In the genomic region with DNA sequence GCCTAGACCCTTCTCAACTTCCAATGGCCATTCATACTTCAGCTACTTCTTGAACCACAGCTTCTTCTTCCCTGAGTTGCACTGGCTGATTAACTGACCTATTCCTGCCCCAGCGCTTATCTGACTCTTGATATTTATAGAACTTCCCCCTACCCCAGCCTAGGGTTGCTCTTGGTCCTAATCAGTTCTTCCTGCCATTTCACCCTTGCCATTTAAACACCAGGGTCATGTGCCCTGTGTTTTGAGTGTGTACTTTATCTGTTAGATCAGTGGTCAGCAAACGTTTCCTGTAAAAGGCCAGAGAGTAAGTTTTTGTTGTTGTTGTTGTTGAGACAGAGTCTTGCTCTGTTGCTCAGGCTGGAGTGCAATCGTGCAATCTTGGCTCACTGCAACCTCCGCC, we compare ENCODE assay signal across 24 cellular contexts.
"Had no signal": no experiment of that assay in that cellular context is flagged by ENCODE, and none has a peak within 500 bp of the region (broad histone marks: within the 10 kb centered on the region; RNA-seq: fewer than 3 reads in every experiment).

No MANE protein-coding gene starts in this region.

- H3K9me3 ChIP-seq: colonic mucosa, esophagus squamous epithelium, gastroesophageal sphincter, left ventricle myocardium inferior, neutrophil, psoas muscle, right lobe of liver, testis, transverse colon had no signal

- H3K4me1 ChIP-seq: colonic mucosa, gastroesophageal sphincter, left ventricle myocardium inferior, psoas muscle, testis, transverse colon had no signal

- H3K4me3 ChIP-seq: colonic mucosa, esophagus squamous epithelium, gastroesophageal sphincter, left ventricle myocardium inferior, lung, psoas muscle, right lobe of liver, testis, transverse colon had no signal

- H3K9me3 Mint-ChIP-seq: immature natural killer cell; nephron; stimulated activated effector memory CD8-positive, alpha-beta T cell treated with anti-CD3 and anti-CD28 coated beads, Interleukin-12 subunit alpha, Interleukin-12 subunit beta, amount 100 ng/mL, for 72 hours; stimulated activated naive CD8-positive, alpha-beta T cell treated with anti-CD3 and anti-CD28 coated beads, Interleukin-15, Interleukin-2, amounts not matched to agents 100 ng/mL and 50 ng/mL, for 24 hours had no signal

- H3K36me3 ChIP-seq: colonic mucosa, esophagus squamous epithelium, gastroesophageal sphincter, left ventricle myocardium inferior, neutrophil, right lobe of liver, transverse colon had no signal

- H3K27me3 ChIP-seq: colonic mucosa, esophagus squamous epithelium, gastroesophageal sphincter, neutrophil, right lobe of liver, testis, transverse colon had no signal

- H3K27me3 Mint-ChIP-seq: stimulated activated naive CD8-positive, alpha-beta T cell treated with anti-CD3 and anti-CD28 coated beads, Interleukin-15, Interleukin-2, amounts not matched to agents 100 ng/mL and 50 ng/mL, for 24 hours had no signal

- H3K27ac ChIP-seq: colonic mucosa, esophagus squamous epithelium, gastroesophageal sphincter, left ventricle myocardium inferior, neutrophil, psoas muscle, right lobe of liver, testis, transverse colon had no signal

- H3K27ac Mint-ChIP-seq: immature natural killer cell; nephron; stimulated activated effector memory CD8-positive, alpha-beta T cell treated with anti-CD3 and anti-CD28 coated beads, Interleukin-12 subunit alpha, Interleukin-12 subunit beta, amount 100 ng/mL, for 72 hours; stimulated activated naive CD8-positive, alpha-beta T cell treated with anti-CD3 and anti-CD28 coated beads, Interleukin-15, Interleukin-2, amounts not matched to agents 100 ng/mL and 50 ng/mL, for 24 hours had no signal

- H3K4me3 Mint-ChIP-seq: immature natural killer cell; nephron; stimulated activated effector memory CD8-positive, alpha-beta T cell treated with anti-CD3 and anti-CD28 coated beads, Interleukin-12 subunit alpha, Interleukin-12 subunit beta, amount 100 ng/mL, for 72 hours; stimulated activated naive CD8-positive, alpha-beta T cell treated with anti-CD3 and anti-CD28 coated beads, Interleukin-15, Interleukin-2, amounts not matched to agents 100 ng/mL and 50 ng/mL, for 24 hours had no signal

- DNase-seq: colonic mucosa; dermis blood vessel endothelial cell; esophagus squamous epithelium; foreskin fibroblast; glutamatergic neuron; immature natural killer cell; kidney; left cardiac atrium; left ventricle myocardium inferior; mesenchymal stem cell; midbrain; psoas muscle; retina; right lobe of liver; stimulated activated CD4-positive, alpha-beta T cell treated with anti-CD3 and anti-CD28 coated beads, Interleukin-4, amount 100 ng/mL, for 1 hour; stimulated activated CD8-positive, alpha-beta memory T cell treated with anti-CD3 and anti-CD28 coated beads, Interleukin-4, amount 100 ng/mL, for 48 hours; testis; transverse colon had no signal
